In genomic region chr1:174344162-174344561, GRCh38 we compare ENCODE assay signal across 23 cellular contexts.
DNase-seq lines count a peak whose midpoint lies in the region; ATAC-seq and TF ChIP-seq lines count a peak whose summit lies in the region.
"Had no signal": no experiment of that assay in that cellular context is flagged by ENCODE, and none has a peak within 500 bp of the region (broad histone marks: within the 10 kb centered on the region; RNA-seq: fewer than 3 reads in every experiment).

No MANE protein-coding gene starts in this region.

- CTCF ChIA-PET in activated CD8-positive, alpha-beta memory T cell treated with anti-CD3 and anti-CD28 coated beads, Interleukin-2, amount 10 ng/mL, durations not matched to agents 7 days and 5 days (lab: Charles Lee): interaction anchor here (0.8 kb wide), 1 partner anchor 10 kb away, joined by 3 read pairs; no protein-coding TSS in a partner anchor

- H3K4me3 Mint-ChIP-seq in activated CD8-positive, alpha-beta memory T cell treated with anti-CD3 and anti-CD28 coated beads, Interleukin-2, amount 10 ng/mL, durations not matched to agents 7 days and 5 days: no peak overlapping the region
- H3K4me3 Mint-ChIP-seq: CD8-positive, alpha-beta T cell; GM23338 had no signal

- H3K4me1 ChIP-seq in Karpas-422 (ENCODE audit: low read length) (peaks cover 16% of the 10 kb centered on the region), mucosa of descending colon (ENCODE audit: low read depth) (no peaks in the 10 kb centered on the region)
- H3K4me1 ChIP-seq: colonic mucosa, thyroid gland had no signal

- peaks cover 18% of the 10 kb centered on the region for H3K9me3 Mint-ChIP-seq in activated CD8-positive, alpha-beta memory T cell treated with anti-CD3 and anti-CD28 coated beads, Interleukin-2, amount 10 ng/mL, durations not matched to agents 7 days and 5 days (ENCODE audit: low read depth)

- peak overlapping the region; percentile 49 for H3K27ac ChIP-seq in Karpas-422 (ENCODE audit: low read length)
- H3K27ac ChIP-seq: colonic mucosa, thyroid gland had no signal

- H3K4me3 ChIP-seq in Karpas-422 (ENCODE audit: low read length) (no peak overlapping the region), mucosa of descending colon (no peak overlapping the region), lower leg skin (ENCODE audit: low read depth, poor library complexity, severe bottlenecking) (no peak overlapping the region)
- H3K4me3 ChIP-seq: colonic mucosa, GM23338, lung, thyroid gland had no signal

- peaks cover 26% of the 10 kb centered on the region for H3K36me3 Mint-ChIP-seq in activated CD8-positive, alpha-beta memory T cell treated with anti-CD3 and anti-CD28 coated beads, Interleukin-2, amount 10 ng/mL, durations not matched to agents 7 days and 5 days

- no peak for TF ChIP-seq CTCF in mucosa of descending colon (IDR thresholded peaks at IDR 0.05)
- no peak for TF ChIP-seq CTCF in lower leg skin (IDR thresholded peaks at IDR 0.05)

- DNase-seq in Karpas-422: peak; percentile 52
- DNase-seq in mucosa of descending colon: peak in 1 of 3 donors; percentile 9
- no peak for DNase-seq in SHP77 (lab: John Stamatoyannopoulos, UW)
- no peak for DNase-seq in activated CD8-positive, alpha-beta memory T cell treated with anti-CD3 and anti-CD28 coated beads, Interleukin-2, amount 10 ng/mL, durations not matched to agents 7 days and 5 days
- DNase-seq in midbrain (lab: John Stamatoyannopoulos, UW): no peak
- DNase-seq in lower leg skin (ENCODE audit: low spot score in 2 of 2): no peak
- DNase-seq: activated CD4-positive, alpha-beta T cell treated with anti-CD3 and anti-CD28 coated beads, Interleukin-2, amount 50 U/mL, for 1 hour; activated CD8-positive, alpha-beta memory T cell treated with anti-CD3 and anti-CD28 coated beads, Interleukin-2, amount 50 U/mL, for 48 hours; activated gamma-delta T cell; CD8-positive, alpha-beta T cell; colonic mucosa; DMS79; NCI-H1048; NCI-H2081; stimulated activated naive CD4-positive, alpha-beta T cell treated with Interleukin-2 at 50 U/mL for 16 hours; T-helper 1 cell; thyroid gland had no signal

- no peaks in the 10 kb centered on the region for H4K20me1 ChIP-seq in Karpas-422 (ENCODE audit: insufficient read depth, low read depth, low read length)

- ATAC-seq in GM18858 (IDR thresholded peaks at IDR 0.05; ENCODE audit: unreplicated experiment): peak; percentile 46
- peak; percentile 78 for ATAC-seq in GM21717 (IDR thresholded peaks at IDR 0.05; ENCODE audit: unreplicated experiment)
- peak; percentile 90 for ATAC-seq in mucosa of descending colon
- no peak for ATAC-seq in activated CD8-positive, alpha-beta memory T cell treated with anti-CD3 and anti-CD28 coated beads, Interleukin-2, amount 10 ng/mL, durations not matched to agents 7 days and 5 days
- ATAC-seq: CD8-positive, alpha-beta T cell; GM23338; Right ventricle myocardium inferior; sciatic nerve had no signal

- H3K79me2 ChIP-seq in Karpas-422 (ENCODE audit: low read length): no peaks in the 10 kb centered on the region

- no peaks in the 10 kb centered on the region for H3K27me3 ChIP-seq in Karpas-422 (ENCODE audit: low read length)
- H3K27me3 ChIP-seq: colonic mucosa, thyroid gland had no signal

- 84 to 92% methylated on average over 3 of the region's 3 CpGs for WGBS in lower leg skin, 2 donors

- H3K36me3 ChIP-seq in Karpas-422 (ENCODE audit: insufficient read depth, low read length) (no peaks in the 10 kb centered on the region), mucosa of descending colon (ENCODE audit: low read depth) (no peaks in the 10 kb centered on the region)
- H3K36me3 ChIP-seq: colonic mucosa, thyroid gland had no signal

- no peak overlapping the region for H2AFZ ChIP-seq in Karpas-422 (ENCODE audit: low read length)
- H2AFZ ChIP-seq: GM23338 had no signal

- no peak overlapping the region for H3K27ac Mint-ChIP-seq in activated CD8-positive, alpha-beta memory T cell treated with anti-CD3 and anti-CD28 coated beads, Interleukin-2, amount 10 ng/mL, durations not matched to agents 7 days and 5 days
- H3K27ac Mint-ChIP-seq: CD8-positive, alpha-beta T cell; GM23338 had no signal

- no peak for TF ChIP-seq POLR2A in lower leg skin (IDR thresholded peaks at IDR 0.05)

- H3K27me3 Mint-ChIP-seq in activated CD8-positive, alpha-beta memory T cell treated with anti-CD3 and anti-CD28 coated beads, Interleukin-2, amount 10 ng/mL, durations not matched to agents 7 days and 5 days: no peaks in the 10 kb centered on the region

- H3K9me3 ChIP-seq in Karpas-422 (ENCODE audit: low read length) (no peaks in the 10 kb centered on the region), mucosa of descending colon (peaks cover 5% of the 10 kb centered on the region)
- H3K9me3 ChIP-seq: colonic mucosa, thyroid gland had no signal

- no peak overlapping the region for H3K9ac ChIP-seq in Karpas-422 (ENCODE audit: low read length)

- intact Hi-C loops in mucosa of descending colon (cut with DNase I, micrococcal nuclease): no loop called here
- intact Hi-C loops in lower leg skin (cut with DNase I; ENCODE audit: low total_unique reads): no loop called here

- no peaks in the 10 kb centered on the region for H3K9me2 ChIP-seq in Karpas-422 (replicated peaks; ENCODE audit: insufficient read depth, low read length)

- H3K4me2 ChIP-seq in Karpas-422 (ENCODE audit: low read depth, low read length, poor library complexity, severe bottlenecking): peak overlapping the region; percentile 56
- H3K4me2 ChIP-seq: GM23338 had no signal

- H3K4me1 Mint-ChIP-seq in activated CD8-positive, alpha-beta memory T cell treated with anti-CD3 and anti-CD28 coated beads, Interleukin-2, amount 10 ng/mL, durations not matched to agents 7 days and 5 days: peaks cover 4% of the 10 kb centered on the region
- H3K4me1 Mint-ChIP-seq: GM23338 had no signal
